15 cellular contexts compared by ENCODE assay signal in the genomic region with DNA sequence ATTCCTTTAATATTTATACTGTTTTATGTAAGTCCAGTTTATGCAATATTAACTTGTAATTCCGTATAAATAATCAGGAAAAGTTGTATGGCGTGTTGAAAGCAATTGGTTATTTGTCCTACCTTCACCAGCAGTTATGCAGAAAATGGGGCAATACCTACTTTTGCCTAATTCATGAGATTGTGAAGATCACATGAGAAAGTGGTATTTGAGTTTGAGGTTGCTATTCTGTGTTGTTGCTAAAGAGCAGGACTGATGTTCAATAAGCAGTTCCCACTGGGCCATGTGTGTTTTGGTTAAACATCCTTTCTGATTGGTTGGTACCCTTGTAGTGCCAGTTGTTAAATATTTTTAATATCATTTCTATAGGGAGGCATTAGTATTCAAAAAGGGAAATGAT. TPM values are rescaled to one million over a fixed set of nuclear protein-coding genes. Genes with fewer than 3 reads are reported as not detected.
DNase-seq lines count a peak whose midpoint lies in the region; ATAC-seq, FAIRE-seq and TF ChIP-seq lines count a peak whose summit lies in the region.
"Had no signal": no experiment of that assay in that cellular context is flagged by ENCODE, and none has a peak within 500 bp of the region (broad histone marks: within the 10 kb centered on the region; RNA-seq: fewer than 3 reads in every experiment).

No MANE protein-coding gene starts in this region.

- WGBS in stomach, 5 donors = 82 to 92% (median 90%) methylated on average over 2 of the region's 2 CpGs

- no peaks in the 10 kb centered on the region for H3K27me3 ChIP-seq in stomach
- H3K27me3 ChIP-seq: SJCRH30 had no signal

- no peaks in the 10 kb centered on the region for H3K36me3 ChIP-seq in stomach

- no peaks in the 10 kb centered on the region for H3K27me3 Mint-ChIP-seq in activated naive CD8-positive, alpha-beta T cell
- H3K27me3 Mint-ChIP-seq in activated naive CD8-positive, alpha-beta T cell treated with anti-CD3 and anti-CD28 coated beads, Interleukin-2, amount 50 U/mL, for 24 hours = no peaks in the 10 kb centered on the region
- peaks cover 3 to 11% (median 4%) of the 10 kb centered on the region in 3 donors for H3K27me3 Mint-ChIP-seq in immature natural killer cell (ENCODE audit: low read depth in 3 of 3)
- H3K27me3 Mint-ChIP-seq: type B pancreatic cell had no signal

- no peak for DNase-seq in activated naive CD8-positive, alpha-beta T cell treated with anti-CD3 and anti-CD28 coated beads, Interleukin-2, amount 50 U/mL, for 24 hours
- DNase-seq in SK-MEL-5 (ENCODE audit: low read depth, low spot score) = peak; percentile 23
- no peak for DNase-seq in immature natural killer cell
- no peak for DNase-seq in stomach
- no peak for DNase-seq in middle frontal gyrus (ENCODE audit: extremely low spot score, low spot score)
- no peak for DNase-seq in HTR-8/SVneo (ENCODE audit: insufficient read length, low spot score)
- DNase-seq in T1000 (lab: John Stamatoyannopoulos, UW) = no peak
- DNase-seq: anterior cingulate cortex; dermis blood vessel endothelial cell; DMS79; MM.1S; NK-92 treated with Interleukin-12 subunit alpha and Interleukin-12 subunit beta, amount 100 ng/mL, for 24 hours; SJCRH30 had no signal

- peak overlapping the region; percentile 4 for H3K4me3 Mint-ChIP-seq in activated naive CD8-positive, alpha-beta T cell
- H3K4me3 Mint-ChIP-seq in activated naive CD8-positive, alpha-beta T cell treated with anti-CD3 and anti-CD28 coated beads, Interleukin-2, amount 50 U/mL, for 24 hours = no peak overlapping the region
- H3K4me3 Mint-ChIP-seq in immature natural killer cell = peak overlapping the region; percentile 86 to 96 (median 92)

- peak overlapping the region; percentile 54 for H3K27ac Mint-ChIP-seq in activated naive CD8-positive, alpha-beta T cell
- H3K27ac Mint-ChIP-seq in activated naive CD8-positive, alpha-beta T cell treated with anti-CD3 and anti-CD28 coated beads, Interleukin-2, amount 50 U/mL, for 24 hours = no peak overlapping the region
- H3K27ac Mint-ChIP-seq in immature natural killer cell = peak overlapping the region; percentile 60 to 93 (median 86)

- peaks cover 2% of the 10 kb centered on the region for H3K36me3 Mint-ChIP-seq in activated naive CD8-positive, alpha-beta T cell
- peaks cover 4% of the 10 kb centered on the region for H3K36me3 Mint-ChIP-seq in activated naive CD8-positive, alpha-beta T cell treated with anti-CD3 and anti-CD28 coated beads, Interleukin-2, amount 50 U/mL, for 24 hours (ENCODE audit: low read depth)
- peaks cover 3 to 5% (median 4%) of the 10 kb centered on the region in 3 donors for H3K36me3 Mint-ChIP-seq in immature natural killer cell

- TF ChIP-seq CTCF in stomach (IDR thresholded peaks at IDR 0.05) = no peak

- peak overlapping the region in 1 of 4 donors; percentile 79 for H3K4me3 ChIP-seq in stomach
- H3K4me3 ChIP-seq: SJCRH30 had no signal

- peak overlapping the region in 3 of 5 donors; percentile 48 to 96 (median 94) for H3K27ac ChIP-seq in stomach
- H3K27ac ChIP-seq: SJCRH30 had no signal

- in situ Hi-C loops in SK-MEL-5 (cut with HindIII; ENCODE audit: low pct_unique_long_range_greater_than_20kb, low sequenced_read_pairs) = no loop called here

- no peak for FAIRE-seq in HTR-8/SVneo (lab: Jason Lieb, UNC)

- no peaks in the 10 kb centered on the region for H3K9me3 Mint-ChIP-seq in activated naive CD8-positive, alpha-beta T cell (ENCODE audit: low read depth)
- no peaks in the 10 kb centered on the region for H3K9me3 Mint-ChIP-seq in activated naive CD8-positive, alpha-beta T cell treated with anti-CD3 and anti-CD28 coated beads, Interleukin-2, amount 50 U/mL, for 24 hours
- no peaks in the 10 kb centered on the region for H3K9me3 Mint-ChIP-seq in immature natural killer cell
- H3K9me3 Mint-ChIP-seq: type B pancreatic cell had no signal

- intact Hi-C loops in stomach (cut with DNase I; ENCODE audit: low total_unique reads) = no loop called here

- no peak for ATAC-seq in activated naive CD8-positive, alpha-beta T cell treated with anti-CD3 and anti-CD28 coated beads, Interleukin-2, amount 50 U/mL, for 24 hours

- TF ChIP-seq POLR2A in stomach (IDR thresholded peaks at IDR 0.05) = no peak

- peaks cover 77% of the 10 kb centered on the region for H3K4me1 Mint-ChIP-seq in activated naive CD8-positive, alpha-beta T cell (ENCODE audit: low read depth)
- H3K4me1 Mint-ChIP-seq in activated naive CD8-positive, alpha-beta T cell treated with anti-CD3 and anti-CD28 coated beads, Interleukin-2, amount 50 U/mL, for 24 hours = peaks cover 80% of the 10 kb centered on the region
- peaks cover 83 to 89% of the 10 kb centered on the region in 2 donors for H3K4me1 Mint-ChIP-seq in immature natural killer cell

- TF ChIP-seq EP300 in stomach (IDR thresholded peaks at IDR 0.05) = no peak

- no peaks in the 10 kb centered on the region for H3K9me3 ChIP-seq in stomach
- H3K9me3 ChIP-seq: SJCRH30 had no signal

- peaks cover 29 to 83% (median 55%) of the 10 kb centered on the region in 4 donors for H3K4me1 ChIP-seq in stomach

RNA-seq across cellular contexts. Expression of gene TGFBR1, which starts 3.2 kb away (rescaled TPM):
- 122 and 131 TPM in 2 replicates for total RNA-seq in SK-MEL-5 (2014; rRNA removed; shearing (Covaris generic))
- polyA plus RNA-seq in SK-MEL-5 (2015; cell fraction: cytosol; rRNA removed) = 48.9 and 67.3 TPM in 2 replicates
- 28.0 and 29.8 TPM in 2 replicates for polyA plus RNA-seq in SK-MEL-5 (2015; cell fraction: nucleus; rRNA removed)
- 10 to 100 TPM; 34.2 to 71.0 (median 67.8) TPM for polyA plus RNA-seq in immature natural killer cell
- total RNA-seq in stomach = 100 to 1,000 TPM in 2 of 5 donors, 10 to 100 TPM in 2, 1 to 10 TPM in 1; 7.2 to 119 (median 56.8) TPM
- 1 to 10 TPM; 5.2 to 9.1 (median 7.8) TPM for polyA plus RNA-seq in stomach
